Comparison of ENCODE assay signal across 28 cellular contexts in the genomic region with DNA sequence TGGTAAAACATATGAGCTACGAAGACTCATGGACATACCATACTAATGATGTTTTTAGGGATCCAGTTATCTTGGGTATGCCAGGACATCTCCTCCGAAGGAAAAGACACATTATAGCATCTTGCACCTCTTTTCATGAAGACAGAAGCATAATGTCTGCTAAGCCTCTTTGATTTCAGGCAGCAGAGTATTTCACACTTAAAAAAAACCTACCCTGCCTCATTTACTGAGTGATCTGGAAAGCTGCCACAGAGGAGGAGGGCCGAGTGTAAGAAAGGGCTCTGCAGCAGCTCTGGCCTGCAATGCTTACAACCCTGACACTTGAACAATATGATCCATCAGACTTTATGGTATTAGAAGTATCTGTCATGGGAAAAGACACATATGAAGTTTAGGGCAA.
"Had no signal": no experiment of that assay in that cellular context is flagged by ENCODE, and none has a peak within 500 bp of the region (broad histone marks: within the 10 kb centered on the region; RNA-seq: fewer than 3 reads in every experiment).

No MANE protein-coding gene starts in this region.

- H3K9me3 Mint-ChIP-seq: nephron, neural progenitor cell, type B pancreatic cell had no signal

- H3K27me3 Mint-ChIP-seq: progenitor cell of endocrine pancreas; stimulated activated naive B cell treated with anti-CD40 and anti-IgM and Interleukin-4, amounts not matched to agents 10 μg/mL and 1 μg/mL and 100 μg/mL, for 72 hours; stimulated activated naive CD8-positive, alpha-beta T cell treated with anti-CD3 and anti-CD28 coated beads, Interleukin-15, Interleukin-2, amounts not matched to agents 100 ng/mL and 50 ng/mL, for 24 hours; type B pancreatic cell had no signal

- DNase-seq: natural killer cell; occipital lobe; ovary; psoas muscle; right cardiac atrium; right lobe of liver; sigmoid colon; small intestine; stimulated activated CD4-positive, alpha-beta T cell treated with anti-CD3 and anti-CD28 coated beads, Interleukin-15, amount 100 ng/mL, for 24 hours; stimulated activated CD4-positive, alpha-beta T cell treated with anti-CD3 and anti-CD28 coated beads, Interleukin-2, amount 100 ng/mL, for 24 hours; stimulated activated CD4-positive, alpha-beta T cell treated with anti-CD3 and anti-CD28 coated beads, Interleukin-2, amount 100 ng/mL, for 48 hours; stimulated activated CD4-positive, alpha-beta T cell treated with anti-CD3 and anti-CD28 coated beads, Interleukin-4, amount 100 ng/mL, for 24 hours; stimulated activated naive B cell treated with anti-CD40 and anti-IgM and Interleukin-4, amounts not matched to agents 10 μg/mL and 1 μg/mL and 100 μg/mL, for 72 hours; stimulated activated naive CD4-positive, alpha-beta T cell treated with Interleukin-2 at 50 U/mL for 16 hours; stomach; testis; tibial artery; transverse colon; upper lobe of right lung; uterus had no signal

- H3K4me3 Mint-ChIP-seq: natural killer cell; nephron; neural progenitor cell; stimulated activated effector memory CD8-positive, alpha-beta T cell treated with anti-CD3 and anti-CD28 coated beads, Interleukin-12 subunit alpha, Interleukin-12 subunit beta, amount 100 ng/mL, for 72 hours; stimulated activated naive B cell treated with anti-CD40 and anti-IgM and Interleukin-4, amounts not matched to agents 10 μg/mL and 1 μg/mL and 100 μg/mL, for 72 hours; stimulated activated naive CD8-positive, alpha-beta T cell treated with anti-CD3 and anti-CD28 coated beads, Interleukin-15, Interleukin-2, amounts not matched to agents 100 ng/mL and 50 ng/mL, for 24 hours; type B pancreatic cell had no signal

- H3K36me3 Mint-ChIP-seq: natural killer cell; neural progenitor cell; stimulated activated effector memory CD8-positive, alpha-beta T cell treated with anti-CD3 and anti-CD28 coated beads, Interleukin-12 subunit alpha, Interleukin-12 subunit beta, amount 100 ng/mL, for 72 hours; stimulated activated naive B cell treated with anti-CD40 and anti-IgM and Interleukin-4, amounts not matched to agents 10 μg/mL and 1 μg/mL and 100 μg/mL, for 72 hours; type B pancreatic cell had no signal

- H3K4me1 Mint-ChIP-seq: natural killer cell; nephron; neural progenitor cell; stimulated activated effector memory CD8-positive, alpha-beta T cell treated with anti-CD3 and anti-CD28 coated beads, Interleukin-12 subunit alpha, Interleukin-12 subunit beta, amount 100 ng/mL, for 72 hours; stimulated activated naive B cell treated with anti-CD40 and anti-IgM and Interleukin-4, amounts not matched to agents 10 μg/mL and 1 μg/mL and 100 μg/mL, for 72 hours had no signal

- H3K27ac ChIP-seq: neural progenitor cell, ovary, parathyroid adenoma, psoas muscle, right lobe of liver, sigmoid colon, stomach, suprapubic skin, testis, tibial artery, transverse colon, upper lobe of right lung, uterus had no signal

- H3K27ac Mint-ChIP-seq: natural killer cell; nephron; neural progenitor cell; progenitor cell of endocrine pancreas; stimulated activated effector memory CD8-positive, alpha-beta T cell treated with anti-CD3 and anti-CD28 coated beads, Interleukin-12 subunit alpha, Interleukin-12 subunit beta, amount 100 ng/mL, for 72 hours; stimulated activated naive B cell treated with anti-CD40 and anti-IgM and Interleukin-4, amounts not matched to agents 10 μg/mL and 1 μg/mL and 100 μg/mL, for 72 hours; stimulated activated naive CD8-positive, alpha-beta T cell treated with anti-CD3 and anti-CD28 coated beads, Interleukin-15, Interleukin-2, amounts not matched to agents 100 ng/mL and 50 ng/mL, for 24 hours; type B pancreatic cell had no signal
